In genomic region chr20:8435251-8436035, GRCh38 we compare ENCODE assay signal across 1 cellular context.
TF ChIP-seq lines count a peak whose summit lies in the region.

No MANE protein-coding gene starts in this region.

TF ChIP-seq in SK-N-SH, 30 proteins besides CTCF, POLR2A, EP300 and RAD21 (continued from another document):
- TF ChIP-seq, protein P1, sequence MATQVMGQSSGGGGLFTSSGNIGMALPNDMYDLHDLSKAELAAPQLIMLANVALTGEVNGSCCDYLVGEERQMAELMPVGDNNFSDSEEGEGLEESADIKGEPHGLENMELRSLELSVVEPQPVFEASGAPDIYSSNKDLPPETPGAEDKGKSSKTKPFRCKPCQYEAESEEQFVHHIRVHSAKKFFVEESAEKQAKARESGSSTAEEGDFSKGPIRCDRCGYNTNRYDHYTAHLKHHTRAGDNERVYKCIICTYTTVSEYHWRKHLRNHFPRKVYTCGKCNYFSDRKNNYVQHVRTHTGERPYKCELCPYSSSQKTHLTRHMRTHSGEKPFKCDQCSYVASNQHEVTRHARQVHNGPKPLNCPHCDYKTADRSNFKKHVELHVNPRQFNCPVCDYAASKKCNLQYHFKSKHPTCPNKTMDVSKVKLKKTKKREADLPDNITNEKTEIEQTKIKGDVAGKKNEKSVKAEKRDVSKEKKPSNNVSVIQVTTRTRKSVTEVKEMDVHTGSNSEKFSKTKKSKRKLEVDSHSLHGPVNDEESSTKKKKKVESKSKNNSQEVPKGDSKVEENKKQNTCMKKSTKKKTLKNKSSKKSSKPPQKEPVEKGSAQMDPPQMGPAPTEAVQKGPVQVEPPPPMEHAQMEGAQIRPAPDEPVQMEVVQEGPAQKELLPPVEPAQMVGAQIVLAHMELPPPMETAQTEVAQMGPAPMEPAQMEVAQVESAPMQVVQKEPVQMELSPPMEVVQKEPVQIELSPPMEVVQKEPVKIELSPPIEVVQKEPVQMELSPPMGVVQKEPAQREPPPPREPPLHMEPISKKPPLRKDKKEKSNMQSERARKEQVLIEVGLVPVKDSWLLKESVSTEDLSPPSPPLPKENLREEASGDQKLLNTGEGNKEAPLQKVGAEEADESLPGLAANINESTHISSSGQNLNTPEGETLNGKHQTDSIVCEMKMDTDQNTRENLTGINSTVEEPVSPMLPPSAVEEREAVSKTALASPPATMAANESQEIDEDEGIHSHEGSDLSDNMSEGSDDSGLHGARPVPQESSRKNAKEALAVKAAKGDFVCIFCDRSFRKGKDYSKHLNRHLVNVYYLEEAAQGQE (IDR thresholded peaks at IDR 0.05; ENCODE audit: low read depth, low read length), result no peak
- TF ChIP-seq NRF1 (IDR thresholded peaks at IDR 0.05; ENCODE audit: low read depth, low read length), result no peak
- TF ChIP-seq YY1 (IDR thresholded peaks at IDR 0.05; ENCODE audit: low read depth), result no peak
- TF ChIP-seq SMC3 (IDR thresholded peaks at IDR 0.05; ENCODE audit: low read depth, low read length), result no peak
- TF ChIP-seq FOXM1 (IDR thresholded peaks at IDR 0.05; ENCODE audit: low read depth), result no peak
- no peak for TF ChIP-seq EZH2phosphoT487 (IDR thresholded peaks at IDR 0.05; ENCODE audit: borderline replicate concordance, low read depth)
